Comparison of ENCODE assay signal across 19 cellular contexts in genomic region chr19:3356805-3357204, GRCh38. TPM values are rescaled to one million over a fixed set of nuclear protein-coding genes. Genes with fewer than 3 reads are reported as not detected.
A peak's percentile ranks its signal among the peaks of the same experiment; 100 is the strongest.
DNase-seq lines count a peak whose midpoint lies in the region; ATAC-seq and TF ChIP-seq lines count a peak whose summit lies in the region.
"Had no signal": no experiment of that assay in that cellular context is flagged by ENCODE, and none has a peak within 500 bp of the region (broad histone marks: within the 10 kb centered on the region; RNA-seq: fewer than 3 reads in every experiment).

No MANE protein-coding gene starts in this region.

- no peaks in the 10 kb centered on the region for H3K27me3 Mint-ChIP-seq in CD4-positive, alpha-beta T cell
- H3K27me3 Mint-ChIP-seq in brain (peaks cover 51% of the 10 kb centered on the region), neural progenitor cell (ENCODE audit: insufficient read depth, low read depth) (peaks cover 54% of the 10 kb centered on the region)

- intact Hi-C loops in CD4-positive, alpha-beta T cell (cut with DNase I, micrococcal nuclease) = no loop called here

- H3K27ac ChIP-seq in CD4-positive, alpha-beta T cell (ENCODE audit: low read depth, low read length) = no peak overlapping the region
- H3K27ac ChIP-seq in GM23248 (no peak overlapping the region), neural progenitor cell (no peak overlapping the region), caudate nucleus (ENCODE audit: low read depth, low read length) (no peak overlapping the region), MM.1S (ENCODE audit: low read length) (no peak overlapping the region)
- H3K27ac ChIP-seq: left lung had no signal

- H2AFZ ChIP-seq in GM23248 (no peak overlapping the region), neural progenitor cell (replicated peaks) (no peak overlapping the region), MM.1S (ENCODE audit: low read length) (no peak overlapping the region)

- peaks cover 16% of the 10 kb centered on the region for H3K79me2 ChIP-seq in GM23248 (ENCODE audit: insufficient read depth)
- H3K79me2 ChIP-seq in neural progenitor cell (ENCODE audit: low read depth) = no peaks in the 10 kb centered on the region
- H3K79me2 ChIP-seq in MM.1S (ENCODE audit: low read length) = no peaks in the 10 kb centered on the region

- no peak for TF ChIP-seq CTCF in CD4-positive, alpha-beta T cell (IDR thresholded peaks at IDR 0.05)
- TF ChIP-seq CTCF in brain (conservative IDR thresholded peaks at IDR 0.05) (no peak), neural progenitor cell (IDR thresholded peaks at IDR 0.05) (no peak), MM.1S (IDR thresholded peaks at IDR 0.05; ENCODE audit: low read length) (no peak)

- H3K36me3 ChIP-seq in GM23248 (ENCODE audit: low read depth) = no peaks in the 10 kb centered on the region
- H3K36me3 ChIP-seq in neural progenitor cell = no peaks in the 10 kb centered on the region
- H3K36me3 ChIP-seq in MM.1S (replicated peaks; ENCODE audit: insufficient read depth, low read length) = no peaks in the 10 kb centered on the region
- H3K36me3 ChIP-seq: left lung, thyroid gland had no signal

- H3K27me3 ChIP-seq in CD4-positive, alpha-beta T cell (ENCODE audit: control insufficient read depth, insufficient read depth, low read length) = no peaks in the 10 kb centered on the region
- H3K27me3 ChIP-seq in GM23248 (replicated peaks; ENCODE audit: insufficient read depth) (no peaks in the 10 kb centered on the region), neural progenitor cell (peaks cover 98% of the 10 kb centered on the region), MM.1S (replicated peaks; ENCODE audit: insufficient read depth, low read length) (peaks cover 81% of the 10 kb centered on the region)
- H3K27me3 ChIP-seq: thyroid gland had no signal

- WGBS in GM23248 (ENCODE audit: low coverage in 1 of 2, low lambda C conversion rate in 2 of 2, missing lambda C conversion rate in 2 of 2), 2 experiments = 76 to 83% methylated on average over 2 of the region's 2 CpGs

- H3F3A ChIP-seq in GM23248 (ENCODE audit: insufficient read depth) = peaks cover 10% of the 10 kb centered on the region; the same call in 1 of the 2 replicates
- peaks cover 25% of the 10 kb centered on the region for H3F3A ChIP-seq in neural progenitor cell (ENCODE audit: low read depth)
- H3F3A ChIP-seq in MM.1S (ENCODE audit: insufficient read depth, low read length) = no peaks in the 10 kb centered on the region

- no peaks in the 10 kb centered on the region for H3K9me3 ChIP-seq in CD4-positive, alpha-beta T cell (ENCODE audit: control insufficient read depth, low read length)
- H3K9me3 ChIP-seq in GM23248 (ENCODE audit: low read depth) = no peaks in the 10 kb centered on the region
- H3K9me3 ChIP-seq in neural progenitor cell (ENCODE audit: low read depth) = no peaks in the 10 kb centered on the region
- no peaks in the 10 kb centered on the region for H3K9me3 ChIP-seq in MM.1S (replicated peaks; ENCODE audit: insufficient read depth, low read length)
- H3K9me3 ChIP-seq: left lung, thyroid gland had no signal

- peaks cover 25% of the 10 kb centered on the region for H3K4me1 Mint-ChIP-seq in CD4-positive, alpha-beta T cell (ENCODE audit: low read depth)
- H3K4me1 Mint-ChIP-seq in brain (peaks cover 14% of the 10 kb centered on the region), neural progenitor cell (peaks cover 14% of the 10 kb centered on the region)

- POLR2A ChIA-PET in CD4-positive, alpha-beta T cell (lab: Charles Lee) = interaction anchor here (1.9 kb wide), 1 partner anchor 19 kb away, joined by 15 read pairs; no protein-coding TSS in a partner anchor

- H3K9me3 Mint-ChIP-seq in CD4-positive, alpha-beta T cell = no peaks in the 10 kb centered on the region
- peaks cover 3 to 17% (median 9%) of the 10 kb centered on the region in 5 experiments for H3K9me3 Mint-ChIP-seq in brain
- H3K9me3 Mint-ChIP-seq in neural progenitor cell = peaks cover 5% of the 10 kb centered on the region

- no peak for ATAC-seq in CD4-positive, alpha-beta T cell (ENCODE audit: poor library complexity)
- no peak for ATAC-seq in GM19351 (IDR thresholded peaks at IDR 0.05; ENCODE audit: unreplicated experiment)
- ATAC-seq: left lung, right cardiac atrium had no signal

- no peaks in the 10 kb centered on the region for H3K9me2 ChIP-seq in GM23248 (ENCODE audit: insufficient read depth)
- no peaks in the 10 kb centered on the region for H3K9me2 ChIP-seq in MM.1S (replicated peaks; ENCODE audit: insufficient read depth, low read length)

- H4K20me1 ChIP-seq in GM23248 (ENCODE audit: insufficient read depth) = no peaks in the 10 kb centered on the region
- peaks cover 35% of the 10 kb centered on the region for H4K20me1 ChIP-seq in neural progenitor cell (ENCODE audit: low read depth)
- H4K20me1 ChIP-seq in MM.1S (ENCODE audit: insufficient read depth, low read length) = no peaks in the 10 kb centered on the region

- in situ Hi-C loops in GM23248 (cut with MboI) = no loop called here

- peak overlapping the region; percentile 91 for H3K27ac Mint-ChIP-seq in CD4-positive, alpha-beta T cell
- H3K27ac Mint-ChIP-seq in brain (peak overlapping the region; percentile 24 to 94 (median 74)), neural progenitor cell (no peak overlapping the region)
- H3K27ac Mint-ChIP-seq: H9 had no signal

- H3K4me2 ChIP-seq in GM23248 (ENCODE audit: unreplicated experiment) (no peak overlapping the region), neural progenitor cell (no peak overlapping the region), MM.1S (ENCODE audit: low read depth, low read length) (no peak overlapping the region)

- H3K4me3 ChIP-seq in GM23248 (no peak overlapping the region), neural progenitor cell (no peak overlapping the region), MM.1S (ENCODE audit: low read length) (no peak overlapping the region)
- H3K4me3 ChIP-seq: left lung, thyroid gland had no signal

- H3K4me1 ChIP-seq in GM23248 (ENCODE audit: insufficient read depth) (no peaks in the 10 kb centered on the region), neural progenitor cell (peaks cover 13% of the 10 kb centered on the region), MM.1S (ENCODE audit: low read length) (no peaks in the 10 kb centered on the region)

- CTCF ChIA-PET in CD4-positive, alpha-beta T cell (lab: Charles Lee) = interaction anchor here (0.7 kb wide), 1 partner anchor 73 kb away, joined by 3 read pairs; no protein-coding TSS in a partner anchor

- peaks cover 5% of the 10 kb centered on the region for H3K36me3 Mint-ChIP-seq in CD4-positive, alpha-beta T cell (ENCODE audit: low read depth)
- H3K36me3 Mint-ChIP-seq in brain (no peaks in the 10 kb centered on the region), neural progenitor cell (no peaks in the 10 kb centered on the region)

- no peak for DNase-seq in CD4-positive, alpha-beta T cell
- DNase-seq in GM23248 (peak; percentile 16), neural progenitor cell (ENCODE audit: low spot score) (no peak), caudate nucleus (lab: John Stamatoyannopoulos, UW) (no peak), MM.1S (no peak)
- DNase-seq: AML-193; effector CD8-positive, alpha-beta T cell; H9; head of caudate nucleus; Karpas-422; NCI-H1105 treated with DMSO at 0.1 percent for 48 hours; NCI-H526; nucleus accumbens; SW 1271; thyroid gland had no signal

- H3K4me3 Mint-ChIP-seq in CD4-positive, alpha-beta T cell = peak overlapping the region; percentile 93
- H3K4me3 Mint-ChIP-seq in brain (peak overlapping the region; percentile 63 to 88 (median 68)), neural progenitor cell (peak overlapping the region; percentile 67)

- H3K9ac ChIP-seq in GM23248 = no peak overlapping the region
- H3K9ac ChIP-seq in neural progenitor cell = no peak overlapping the region
- no peak overlapping the region for H3K9ac ChIP-seq in MM.1S (ENCODE audit: low read length)

RNA-seq across cellular contexts. Expression of gene NFIC, which starts 9.6 kb away (rescaled TPM):
- 10 to 100 TPM; 22.1 to 22.2 TPM for total RNA-seq in CD4-positive, alpha-beta T cell
- total RNA-seq in GM23248 (2014; rRNA removed; shearing (Covaris generic)) = 50.4 and 51.9 TPM in 2 replicates
- 106 and 108 TPM in 2 replicates for polyA plus RNA-seq in GM23248 (2016; fragmentation: Nextera tagmentation; extraction: Ambion mirVana)
- 79.3 TPM for polyA plus RNA-seq in brain (ENCODE audit: insufficient read depth, low read depth, low replicate concordance)
- total RNA-seq in neural progenitor cell (ENCODE audit: low replicate concordance) = 1.1 and 1.3 TPM in 2 replicates

Comparison
In these comparisons a context has a peak if more than half of its experiments do, and no peak if none do; other contexts are left out.
1. RNA of gene NFIC, which starts 9.6 kb away (total RNA-seq): 50.4 to 51.9 TPM in GM23248 and 22.1 to 22.2 TPM in CD4-positive, alpha-beta T cell; 1.1 to 1.3 TPM in neural progenitor cell; every median in the first group is over 10 times any median in the second.
2. Peak in every context shown above with its lines, with median percentiles within 50 percentile points of each other: H3K4me3 Mint-ChIP-seq.